Comparison of ENCODE assay signal across 8 cellular contexts in genomic region chr7:149261829-149262617, GRCh38. TPM values are rescaled to one million over a fixed set of nuclear protein-coding genes. Genes with fewer than 3 reads are reported as not detected.
DNase-seq lines count a peak whose midpoint lies in the region; ATAC-seq and TF ChIP-seq lines count a peak whose summit lies in the region.

Gene ZNF783, plus strand, starts transcription at chr7:149262196. Its CDS starts 138 bp downstream, at chr7:149262334.

- TF ChIP-seq CTCF in choroid plexus epithelial cell (conservative IDR thresholded peaks at IDR 0.05; ENCODE audit: low read depth, low read length), result peak; percentile 48

- peak; percentile 90 for ATAC-seq in GM18909 (IDR thresholded peaks at IDR 0.05; ENCODE audit: poor library complexity, unreplicated experiment)
- peak; percentile 88 for ATAC-seq in HG03159 (IDR thresholded peaks at IDR 0.05; ENCODE audit: unreplicated experiment)
- ATAC-seq in left colon, result peak; percentile 97

- intact Hi-C loops in left colon (cut with DNase I, micrococcal nuclease), result no loop called here

- peak within 1 kb of the TSS; percentile 70 for H3K4me3 ChIP-seq in choroid plexus epithelial cell (ENCODE audit: low read depth, low read length)

- DNase-seq in AG20443 (ENCODE audit: low spot score) (peak; percentile 96), NCI-H345 treated with DMSO at 0.1 percent for 48 hours (lab: John Stamatoyannopoulos, UW; ENCODE audit: unreplicated experiment) (peak; percentile 65), choroid plexus epithelial cell (ENCODE audit: low read depth) (peak; percentile 93), left colon (peak; percentile 80 to 93)
- peak; percentile 71 to 75 for DNase-seq in activated CD4-positive, alpha-beta T cell treated with anti-CD3 and anti-CD28 coated beads for 24 hours (ENCODE audit: low read depth in 2 of 2)
- peak; percentile 80 for DNase-seq in stimulated activated CD4-positive, alpha-beta T cell treated with anti-CD3 and anti-CD28 coated beads, Interleukin-1b, Interleukin-23, amount 100 ng/mL, for 4 hours (ENCODE audit: low read depth in 2 of 2)

RNA-seq across cellular contexts. Expression of gene ZNF783, which starts in this region (rescaled TPM):
- 10 to 100 TPM; 10.6 to 10.8 TPM for total RNA-seq in left colon

Comparison
In these comparisons a context has a peak if more than half of its experiments do, and no peak if none do; other contexts are left out.
1. Peak in every context shown above with its lines: DNase-seq, ATAC-seq and H3K4me3 ChIP-seq.